1 cellular context compared by ENCODE assay signal in the genomic region with DNA sequence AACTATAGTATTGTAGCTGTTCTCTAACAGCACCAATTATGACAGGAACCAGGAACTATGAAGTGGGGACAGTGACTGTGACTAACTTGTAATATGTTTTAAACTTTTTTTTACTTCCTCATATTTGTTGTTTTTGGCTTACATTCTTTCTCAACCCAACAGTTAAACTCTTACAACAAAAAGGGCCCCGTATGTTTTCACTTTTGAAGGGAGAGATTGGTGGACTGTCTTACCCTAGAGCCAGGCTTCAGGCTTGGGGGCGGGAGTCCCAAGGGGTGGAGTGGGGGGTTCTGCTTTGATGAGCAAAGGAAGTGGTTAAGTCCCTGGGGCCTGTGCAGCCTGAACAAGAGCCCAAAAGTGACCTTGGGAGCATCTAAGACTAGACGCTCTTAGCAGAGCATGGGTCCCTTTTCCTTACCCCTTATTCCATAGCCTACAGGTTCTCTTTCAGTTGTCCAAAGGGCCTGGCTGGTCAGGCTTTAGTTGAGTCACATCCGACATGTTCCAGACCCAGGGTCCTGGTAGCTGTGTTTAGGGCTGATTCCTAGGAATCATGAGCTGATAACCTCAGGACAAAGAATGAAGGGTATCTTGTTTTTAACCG.
TF ChIP-seq lines count a peak whose summit lies in the region.

No MANE protein-coding gene starts in this region.

TF ChIP-seq in GM12878, 131 proteins besides CTCF, POLR2A, EP300 and RAD21 (continued from another document and continues in another):
- TF ChIP-seq, protein P1, sequence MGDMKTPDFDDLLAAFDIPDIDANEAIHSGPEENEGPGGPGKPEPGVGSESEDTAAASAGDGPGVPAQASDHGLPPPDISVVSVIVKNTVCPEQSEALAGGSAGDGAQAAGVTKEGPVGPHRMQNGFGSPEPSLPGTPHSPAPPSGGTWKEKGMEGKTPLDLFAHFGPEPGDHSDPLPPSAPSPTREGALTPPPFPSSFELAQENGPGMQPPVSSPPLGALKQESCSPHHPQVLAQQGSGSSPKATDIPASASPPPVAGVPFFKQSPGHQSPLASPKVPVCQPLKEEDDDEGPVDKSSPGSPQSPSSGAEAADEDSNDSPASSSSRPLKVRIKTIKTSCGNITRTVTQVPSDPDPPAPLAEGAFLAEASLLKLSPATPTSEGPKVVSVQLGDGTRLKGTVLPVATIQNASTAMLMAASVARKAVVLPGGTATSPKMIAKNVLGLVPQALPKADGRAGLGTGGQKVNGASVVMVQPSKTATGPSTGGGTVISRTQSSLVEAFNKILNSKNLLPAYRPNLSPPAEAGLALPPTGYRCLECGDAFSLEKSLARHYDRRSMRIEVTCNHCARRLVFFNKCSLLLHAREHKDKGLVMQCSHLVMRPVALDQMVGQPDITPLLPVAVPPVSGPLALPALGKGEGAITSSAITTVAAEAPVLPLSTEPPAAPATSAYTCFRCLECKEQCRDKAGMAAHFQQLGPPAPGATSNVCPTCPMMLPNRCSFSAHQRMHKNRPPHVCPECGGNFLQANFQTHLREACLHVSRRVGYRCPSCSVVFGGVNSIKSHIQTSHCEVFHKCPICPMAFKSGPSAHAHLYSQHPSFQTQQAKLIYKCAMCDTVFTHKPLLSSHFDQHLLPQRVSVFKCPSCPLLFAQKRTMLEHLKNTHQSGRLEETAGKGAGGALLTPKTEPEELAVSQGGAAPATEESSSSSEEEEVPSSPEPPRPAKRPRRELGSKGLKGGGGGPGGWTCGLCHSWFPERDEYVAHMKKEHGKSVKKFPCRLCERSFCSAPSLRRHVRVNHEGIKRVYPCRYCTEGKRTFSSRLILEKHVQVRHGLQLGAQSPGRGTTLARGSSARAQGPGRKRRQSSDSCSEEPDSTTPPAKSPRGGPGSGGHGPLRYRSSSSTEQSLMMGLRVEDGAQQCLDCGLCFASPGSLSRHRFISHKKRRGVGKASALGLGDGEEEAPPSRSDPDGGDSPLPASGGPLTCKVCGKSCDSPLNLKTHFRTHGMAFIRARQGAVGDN (IDR thresholded peaks at IDR 0.05), result peak; percentile 89
- TF ChIP-seq, protein P2, sequence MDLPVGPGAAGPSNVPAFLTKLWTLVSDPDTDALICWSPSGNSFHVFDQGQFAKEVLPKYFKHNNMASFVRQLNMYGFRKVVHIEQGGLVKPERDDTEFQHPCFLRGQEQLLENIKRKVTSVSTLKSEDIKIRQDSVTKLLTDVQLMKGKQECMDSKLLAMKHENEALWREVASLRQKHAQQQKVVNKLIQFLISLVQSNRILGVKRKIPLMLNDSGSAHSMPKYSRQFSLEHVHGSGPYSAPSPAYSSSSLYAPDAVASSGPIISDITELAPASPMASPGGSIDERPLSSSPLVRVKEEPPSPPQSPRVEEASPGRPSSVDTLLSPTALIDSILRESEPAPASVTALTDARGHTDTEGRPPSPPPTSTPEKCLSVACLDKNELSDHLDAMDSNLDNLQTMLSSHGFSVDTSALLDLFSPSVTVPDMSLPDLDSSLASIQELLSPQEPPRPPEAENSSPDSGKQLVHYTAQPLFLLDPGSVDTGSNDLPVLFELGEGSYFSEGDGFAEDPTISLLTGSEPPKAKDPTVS (IDR thresholded peaks at IDR 0.05; ENCODE audit: low read depth, low read length), result no peak
- TF ChIP-seq YY1 (IDR thresholded peaks at IDR 0.05; ENCODE audit: low read depth, low read length) (peak; percentile 48), ZNF24 (IDR thresholded peaks at IDR 0.05) (peak; percentile 41; the same call in 1 of the 2 replicates), TARDBP (IDR thresholded peaks at IDR 0.05; ENCODE audit: borderline replicate concordance) (no peak), HCFC1 (IDR thresholded peaks at IDR 0.05; ENCODE audit: low read length) (no peak), KAT2A (conservative IDR thresholded peaks at IDR 0.05; ENCODE audit: control insufficient read depth, low read depth, low read length) (no peak), IRF4 (IDR thresholded peaks at IDR 0.05; ENCODE audit: low read depth, low read length) (0 out of 2 replicates have a peak, but pooled peaks have one; percentile 43), RAD51 (IDR thresholded peaks at IDR 0.05) (no peak), NR2C2 (IDR thresholded peaks at IDR 0.05; ENCODE audit: borderline replicate concordance, control insufficient read depth, insufficient read length, low read depth) (no peak), POLR2AphosphoS5 (IDR thresholded peaks at IDR 0.05; ENCODE audit: low read length) (peak; percentile 64; the same call in 1 of the 2 replicates), GATAD2B (conservative IDR thresholded peaks at IDR 0.05; ENCODE audit: low read depth) (no peak; the same call in 1 of the 2 replicates), RUNX3 (IDR thresholded peaks at IDR 0.05; ENCODE audit: low read length) (peak; percentile 97), MYC (IDR thresholded peaks at IDR 0.05; ENCODE audit: insufficient read depth, insufficient read length, insufficient replicate concordance, low read length, severe bottlenecking) (no peak), HDAC6 (IDR thresholded peaks at IDR 0.05; ENCODE audit: unreplicated experiment) (no peak), MTA2 (IDR thresholded peaks at IDR 0.05; ENCODE audit: low read depth) (peak; percentile 82), CREB1 (IDR thresholded peaks at IDR 0.05; ENCODE audit: low read depth) (peak; percentile 70; the same call in 1 of the 2 replicates), CHD4 (IDR thresholded peaks at IDR 0.05) (no peak)
- TF ChIP-seq, protein P3, sequence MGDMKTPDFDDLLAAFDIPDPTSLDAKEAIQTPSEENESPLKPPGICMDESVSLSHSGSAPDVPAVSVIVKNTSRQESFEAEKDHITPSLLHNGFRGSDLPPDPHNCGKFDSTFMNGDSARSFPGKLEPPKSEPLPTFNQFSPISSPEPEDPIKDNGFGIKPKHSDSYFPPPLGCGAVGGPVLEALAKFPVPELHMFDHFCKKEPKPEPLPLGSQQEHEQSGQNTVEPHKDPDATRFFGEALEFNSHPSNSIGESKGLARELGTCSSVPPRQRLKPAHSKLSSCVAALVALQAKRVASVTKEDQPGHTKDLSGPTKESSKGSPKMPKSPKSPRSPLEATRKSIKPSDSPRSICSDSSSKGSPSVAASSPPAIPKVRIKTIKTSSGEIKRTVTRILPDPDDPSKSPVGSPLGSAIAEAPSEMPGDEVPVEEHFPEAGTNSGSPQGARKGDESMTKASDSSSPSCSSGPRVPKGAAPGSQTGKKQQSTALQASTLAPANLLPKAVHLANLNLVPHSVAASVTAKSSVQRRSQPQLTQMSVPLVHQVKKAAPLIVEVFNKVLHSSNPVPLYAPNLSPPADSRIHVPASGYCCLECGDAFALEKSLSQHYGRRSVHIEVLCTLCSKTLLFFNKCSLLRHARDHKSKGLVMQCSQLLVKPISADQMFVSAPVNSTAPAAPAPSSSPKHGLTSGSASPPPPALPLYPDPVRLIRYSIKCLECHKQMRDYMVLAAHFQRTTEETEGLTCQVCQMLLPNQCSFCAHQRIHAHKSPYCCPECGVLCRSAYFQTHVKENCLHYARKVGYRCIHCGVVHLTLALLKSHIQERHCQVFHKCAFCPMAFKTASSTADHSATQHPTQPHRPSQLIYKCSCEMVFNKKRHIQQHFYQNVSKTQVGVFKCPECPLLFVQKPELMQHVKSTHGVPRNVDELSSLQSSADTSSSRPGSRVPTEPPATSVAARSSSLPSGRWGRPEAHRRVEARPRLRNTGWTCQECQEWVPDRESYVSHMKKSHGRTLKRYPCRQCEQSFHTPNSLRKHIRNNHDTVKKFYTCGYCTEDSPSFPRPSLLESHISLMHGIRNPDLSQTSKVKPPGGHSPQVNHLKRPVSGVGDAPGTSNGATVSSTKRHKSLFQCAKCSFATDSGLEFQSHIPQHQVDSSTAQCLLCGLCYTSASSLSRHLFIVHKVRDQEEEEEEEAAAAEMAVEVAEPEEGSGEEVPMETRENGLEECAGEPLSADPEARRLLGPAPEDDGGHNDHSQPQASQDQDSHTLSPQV (IDR thresholded peaks at IDR 0.05), result no peak
- TF ChIP-seq, protein P4, sequence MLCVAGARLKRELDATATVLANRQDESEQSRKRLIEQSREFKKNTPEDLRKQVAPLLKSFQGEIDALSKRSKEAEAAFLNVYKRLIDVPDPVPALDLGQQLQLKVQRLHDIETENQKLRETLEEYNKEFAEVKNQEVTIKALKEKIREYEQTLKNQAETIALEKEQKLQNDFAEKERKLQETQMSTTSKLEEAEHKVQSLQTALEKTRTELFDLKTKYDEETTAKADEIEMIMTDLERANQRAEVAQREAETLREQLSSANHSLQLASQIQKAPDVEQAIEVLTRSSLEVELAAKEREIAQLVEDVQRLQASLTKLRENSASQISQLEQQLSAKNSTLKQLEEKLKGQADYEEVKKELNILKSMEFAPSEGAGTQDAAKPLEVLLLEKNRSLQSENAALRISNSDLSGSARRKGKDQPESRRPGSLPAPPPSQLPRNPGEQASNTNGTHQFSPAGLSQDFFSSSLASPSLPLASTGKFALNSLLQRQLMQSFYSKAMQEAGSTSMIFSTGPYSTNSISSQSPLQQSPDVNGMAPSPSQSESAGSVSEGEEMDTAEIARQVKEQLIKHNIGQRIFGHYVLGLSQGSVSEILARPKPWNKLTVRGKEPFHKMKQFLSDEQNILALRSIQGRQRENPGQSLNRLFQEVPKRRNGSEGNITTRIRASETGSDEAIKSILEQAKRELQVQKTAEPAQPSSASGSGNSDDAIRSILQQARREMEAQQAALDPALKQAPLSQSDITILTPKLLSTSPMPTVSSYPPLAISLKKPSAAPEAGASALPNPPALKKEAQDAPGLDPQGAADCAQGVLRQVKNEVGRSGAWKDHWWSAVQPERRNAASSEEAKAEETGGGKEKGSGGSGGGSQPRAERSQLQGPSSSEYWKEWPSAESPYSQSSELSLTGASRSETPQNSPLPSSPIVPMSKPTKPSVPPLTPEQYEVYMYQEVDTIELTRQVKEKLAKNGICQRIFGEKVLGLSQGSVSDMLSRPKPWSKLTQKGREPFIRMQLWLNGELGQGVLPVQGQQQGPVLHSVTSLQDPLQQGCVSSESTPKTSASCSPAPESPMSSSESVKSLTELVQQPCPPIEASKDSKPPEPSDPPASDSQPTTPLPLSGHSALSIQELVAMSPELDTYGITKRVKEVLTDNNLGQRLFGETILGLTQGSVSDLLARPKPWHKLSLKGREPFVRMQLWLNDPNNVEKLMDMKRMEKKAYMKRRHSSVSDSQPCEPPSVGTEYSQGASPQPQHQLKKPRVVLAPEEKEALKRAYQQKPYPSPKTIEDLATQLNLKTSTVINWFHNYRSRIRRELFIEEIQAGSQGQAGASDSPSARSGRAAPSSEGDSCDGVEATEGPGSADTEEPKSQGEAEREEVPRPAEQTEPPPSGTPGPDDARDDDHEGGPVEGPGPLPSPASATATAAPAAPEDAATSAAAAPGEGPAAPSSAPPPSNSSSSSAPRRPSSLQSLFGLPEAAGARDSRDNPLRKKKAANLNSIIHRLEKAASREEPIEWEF (IDR thresholded peaks at IDR 0.05; ENCODE audit: insufficient replicate concordance, low read depth, low read length), result peak; percentile 68
- TF ChIP-seq, protein P5, sequence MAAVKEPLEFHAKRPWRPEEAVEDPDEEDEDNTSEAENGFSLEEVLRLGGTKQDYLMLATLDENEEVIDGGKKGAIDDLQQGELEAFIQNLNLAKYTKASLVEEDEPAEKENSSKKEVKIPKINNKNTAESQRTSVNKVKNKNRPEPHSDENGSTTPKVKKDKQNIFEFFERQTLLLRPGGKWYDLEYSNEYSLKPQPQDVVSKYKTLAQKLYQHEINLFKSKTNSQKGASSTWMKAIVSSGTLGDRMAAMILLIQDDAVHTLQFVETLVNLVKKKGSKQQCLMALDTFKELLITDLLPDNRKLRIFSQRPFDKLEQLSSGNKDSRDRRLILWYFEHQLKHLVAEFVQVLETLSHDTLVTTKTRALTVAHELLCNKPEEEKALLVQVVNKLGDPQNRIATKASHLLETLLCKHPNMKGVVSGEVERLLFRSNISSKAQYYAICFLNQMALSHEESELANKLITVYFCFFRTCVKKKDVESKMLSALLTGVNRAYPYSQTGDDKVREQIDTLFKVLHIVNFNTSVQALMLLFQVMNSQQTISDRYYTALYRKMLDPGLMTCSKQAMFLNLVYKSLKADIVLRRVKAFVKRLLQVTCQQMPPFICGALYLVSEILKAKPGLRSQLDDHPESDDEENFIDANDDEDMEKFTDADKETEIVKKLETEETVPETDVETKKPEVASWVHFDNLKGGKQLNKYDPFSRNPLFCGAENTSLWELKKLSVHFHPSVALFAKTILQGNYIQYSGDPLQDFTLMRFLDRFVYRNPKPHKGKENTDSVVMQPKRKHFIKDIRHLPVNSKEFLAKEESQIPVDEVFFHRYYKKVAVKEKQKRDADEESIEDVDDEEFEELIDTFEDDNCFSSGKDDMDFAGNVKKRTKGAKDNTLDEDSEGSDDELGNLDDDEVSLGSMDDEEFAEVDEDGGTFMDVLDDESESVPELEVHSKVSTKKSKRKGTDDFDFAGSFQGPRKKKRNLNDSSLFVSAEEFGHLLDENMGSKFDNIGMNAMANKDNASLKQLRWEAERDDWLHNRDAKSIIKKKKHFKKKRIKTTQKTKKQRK (IDR thresholded peaks at IDR 0.05; ENCODE audit: low read depth, low read length), result no peak
- TF ChIP-seq, protein P6, sequence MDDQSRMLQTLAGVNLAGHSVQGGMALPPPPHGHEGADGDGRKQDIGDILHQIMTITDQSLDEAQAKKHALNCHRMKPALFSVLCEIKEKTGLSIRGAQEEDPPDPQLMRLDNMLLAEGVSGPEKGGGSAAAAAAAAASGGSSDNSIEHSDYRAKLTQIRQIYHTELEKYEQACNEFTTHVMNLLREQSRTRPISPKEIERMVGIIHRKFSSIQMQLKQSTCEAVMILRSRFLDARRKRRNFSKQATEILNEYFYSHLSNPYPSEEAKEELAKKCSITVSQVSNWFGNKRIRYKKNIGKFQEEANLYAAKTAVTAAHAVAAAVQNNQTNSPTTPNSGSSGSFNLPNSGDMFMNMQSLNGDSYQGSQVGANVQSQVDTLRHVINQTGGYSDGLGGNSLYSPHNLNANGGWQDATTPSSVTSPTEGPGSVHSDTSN (IDR thresholded peaks at IDR 0.05; ENCODE audit: insufficient replicate concordance, low read depth, low read length), result no peak
- TF ChIP-seq, protein P7, sequence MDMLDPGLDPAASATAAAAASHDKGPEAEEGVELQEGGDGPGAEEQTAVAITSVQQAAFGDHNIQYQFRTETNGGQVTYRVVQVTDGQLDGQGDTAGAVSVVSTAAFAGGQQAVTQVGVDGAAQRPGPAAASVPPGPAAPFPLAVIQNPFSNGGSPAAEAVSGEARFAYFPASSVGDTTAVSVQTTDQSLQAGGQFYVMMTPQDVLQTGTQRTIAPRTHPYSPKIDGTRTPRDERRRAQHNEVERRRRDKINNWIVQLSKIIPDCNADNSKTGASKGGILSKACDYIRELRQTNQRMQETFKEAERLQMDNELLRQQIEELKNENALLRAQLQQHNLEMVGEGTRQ (IDR thresholded peaks at IDR 0.05; ENCODE audit: borderline replicate concordance, low read depth, low read length), result no peak
- TF ChIP-seq, protein P8, sequence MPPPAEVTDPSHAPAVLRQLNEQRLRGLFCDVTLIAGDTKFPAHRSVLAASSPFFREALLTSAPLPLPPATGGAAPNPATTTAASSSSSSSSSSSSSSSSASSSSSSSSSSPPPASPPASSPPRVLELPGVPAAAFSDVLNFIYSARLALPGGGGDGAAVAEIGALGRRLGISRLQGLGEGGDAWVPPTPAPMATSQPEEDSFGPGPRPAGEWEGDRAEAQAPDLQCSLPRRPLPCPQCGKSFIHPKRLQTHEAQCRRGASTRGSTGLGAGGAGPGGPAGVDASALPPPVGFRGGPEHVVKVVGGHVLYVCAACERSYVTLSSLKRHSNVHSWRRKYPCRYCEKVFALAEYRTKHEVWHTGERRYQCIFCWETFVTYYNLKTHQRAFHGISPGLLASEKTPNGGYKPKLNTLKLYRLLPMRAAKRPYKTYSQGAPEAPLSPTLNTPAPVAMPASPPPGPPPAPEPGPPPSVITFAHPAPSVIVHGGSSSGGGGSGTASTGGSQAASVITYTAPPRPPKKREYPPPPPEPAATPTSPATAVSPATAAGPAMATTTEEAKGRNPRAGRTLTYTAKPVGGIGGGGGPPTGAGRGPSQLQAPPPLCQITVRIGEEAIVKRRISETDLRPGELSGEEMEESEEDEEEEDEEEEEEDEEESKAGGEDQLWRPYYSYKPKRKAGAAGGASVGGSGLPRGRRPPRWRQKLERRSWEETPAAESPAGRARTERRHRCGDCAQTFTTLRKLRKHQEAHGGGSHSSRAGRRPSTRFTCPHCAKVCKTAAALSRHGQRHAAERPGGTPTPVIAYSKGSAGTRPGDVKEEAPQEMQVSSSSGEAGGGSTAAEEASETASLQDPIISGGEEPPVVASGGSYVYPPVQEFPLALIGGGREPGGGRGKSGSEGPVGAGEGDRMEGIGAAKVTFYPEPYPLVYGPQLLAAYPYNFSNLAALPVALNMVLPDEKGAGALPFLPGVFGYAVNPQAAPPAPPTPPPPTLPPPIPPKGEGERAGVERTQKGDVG (CRISPR knock-in tag; IDR thresholded peaks at IDR 0.05), result no peak
